Comparison of ENCODE assay signal across 11 cellular contexts in genomic region chr17:66375121-66375520, GRCh38.
A peak's percentile ranks its signal among the peaks of the same experiment; 100 is the strongest.
DNase-seq lines count a peak whose midpoint lies in the region; ATAC-seq and TF ChIP-seq lines count a peak whose summit lies in the region.
"Had no signal": no experiment of that assay in that cellular context is flagged by ENCODE, and none has a peak within 500 bp of the region (broad histone marks: within the 10 kb centered on the region; RNA-seq: fewer than 3 reads in every experiment).

No MANE protein-coding gene starts in this region.

- H3K4me2 ChIP-seq in OCI-LY3 (ENCODE audit: low read length): peak overlapping the region; percentile 53

- H3K27me3 ChIP-seq in OCI-LY3 (ENCODE audit: low read depth, low read length) (no peaks in the 10 kb centered on the region), adrenal gland (no peaks in the 10 kb centered on the region)
- H3K27me3 ChIP-seq: MG63, neutrophil, stomach had no signal

- TF ChIP-seq CTCF in OCI-LY3 (IDR thresholded peaks at IDR 0.05; ENCODE audit: low read depth, low read length): no peak
- no peak for TF ChIP-seq CTCF in brain (conservative IDR thresholded peaks at IDR 0.05)
- TF ChIP-seq CTCF in adrenal gland (IDR thresholded peaks at IDR 0.05): no peak

- H3K79me2 ChIP-seq in OCI-LY3 (ENCODE audit: low read length): no peaks in the 10 kb centered on the region

- no peaks in the 10 kb centered on the region for H3K9me3 Mint-ChIP-seq in activated naive CD4-positive, alpha-beta T cell treated with anti-CD3 and anti-CD28 coated beads, Interleukin-2, amount 10 ng/mL, durations not matched to agents 7 days and 5 days
- H3K9me3 Mint-ChIP-seq in brain: no peaks in the 10 kb centered on the region
- no peaks in the 10 kb centered on the region for H3K9me3 Mint-ChIP-seq in stimulated activated naive CD8-positive, alpha-beta T cell treated with anti-CD3 and anti-CD28 coated beads, Interleukin-15, amount 100 ng/mL, for 72 hours

- no peaks in the 10 kb centered on the region for H4K20me1 ChIP-seq in OCI-LY3 (ENCODE audit: insufficient read depth, low read length)

- peaks cover 56% of the 10 kb centered on the region for H3K4me1 Mint-ChIP-seq in activated naive CD4-positive, alpha-beta T cell treated with anti-CD3 and anti-CD28 coated beads, Interleukin-2, amount 10 ng/mL, durations not matched to agents 7 days and 5 days
- H3K4me1 Mint-ChIP-seq in brain: peaks cover 67% of the 10 kb centered on the region
- peaks cover 81% of the 10 kb centered on the region for H3K4me1 Mint-ChIP-seq in stimulated activated naive CD8-positive, alpha-beta T cell treated with anti-CD3 and anti-CD28 coated beads, Interleukin-15, amount 100 ng/mL, for 72 hours

- H3K27me3 Mint-ChIP-seq in activated naive CD4-positive, alpha-beta T cell treated with anti-CD3 and anti-CD28 coated beads, Interleukin-2, amount 10 ng/mL, durations not matched to agents 7 days and 5 days: no peaks in the 10 kb centered on the region
- peaks cover 2% of the 10 kb centered on the region for H3K27me3 Mint-ChIP-seq in brain
- H3K27me3 Mint-ChIP-seq in stimulated activated naive CD8-positive, alpha-beta T cell treated with anti-CD3 and anti-CD28 coated beads, Interleukin-15, amount 100 ng/mL, for 72 hours: no peaks in the 10 kb centered on the region

- peak overlapping the region; percentile 20 for H3K27ac Mint-ChIP-seq in activated naive CD4-positive, alpha-beta T cell treated with anti-CD3 and anti-CD28 coated beads, Interleukin-2, amount 10 ng/mL, durations not matched to agents 7 days and 5 days
- peak overlapping the region; percentile 41 to 90 (median 62) for H3K27ac Mint-ChIP-seq in brain
- H3K27ac Mint-ChIP-seq in stimulated activated naive CD8-positive, alpha-beta T cell treated with anti-CD3 and anti-CD28 coated beads, Interleukin-15, amount 100 ng/mL, for 72 hours: peak overlapping the region in 1 of 2 donors; percentile 58

- H3K4me3 Mint-ChIP-seq in activated naive CD4-positive, alpha-beta T cell treated with anti-CD3 and anti-CD28 coated beads, Interleukin-2, amount 10 ng/mL, durations not matched to agents 7 days and 5 days: no peak overlapping the region
- peak overlapping the region in 3 of 5 experiments; percentile 45 to 53 (median 49) for H3K4me3 Mint-ChIP-seq in brain
- peak overlapping the region; percentile 57 to 74 for H3K4me3 Mint-ChIP-seq in stimulated activated naive CD8-positive, alpha-beta T cell treated with anti-CD3 and anti-CD28 coated beads, Interleukin-15, amount 100 ng/mL, for 72 hours

- H3K36me3 ChIP-seq in OCI-LY3 (replicated peaks; ENCODE audit: low read depth, low read length) (no peaks in the 10 kb centered on the region), adrenal gland (replicated peaks in 1 of 2) (no peaks in the 10 kb centered on the region)
- H3K36me3 ChIP-seq: MG63, neutrophil, stomach had no signal

- WGBS in adrenal gland, 4 donors: 85 to 92% (median 90%) methylated on average over 8 of the region's 8 CpGs

- H3K4me1 ChIP-seq in OCI-LY3 (ENCODE audit: low read length) (peaks cover 7% of the 10 kb centered on the region), adrenal gland (replicated peaks in 1 of 2) (peaks cover 5 to 27% of the 10 kb centered on the region in 2 donors)

- no peak overlapping the region for H2AFZ ChIP-seq in OCI-LY3 (ENCODE audit: low read depth, low read length)

- no peak overlapping the region for H3K4me3 ChIP-seq in OCI-LY3 (ENCODE audit: low read length)
- no peak overlapping the region for H3K4me3 ChIP-seq in adrenal gland
- H3K4me3 ChIP-seq: MG63, stomach had no signal

- H3K9me3 ChIP-seq in OCI-LY3 (ENCODE audit: insufficient read depth, low read length) (no peaks in the 10 kb centered on the region), adrenal gland (replicated peaks in 1 of 3) (no peaks in the 10 kb centered on the region)
- H3K9me3 ChIP-seq: MG63, neutrophil, stomach had no signal

- intact Hi-C loops in adrenal gland (cut with DNase I): no loop called here

- TF ChIP-seq POLR2A in adrenal gland (IDR thresholded peaks at IDR 0.05): no peak

- no peak for DNase-seq in activated naive CD4-positive, alpha-beta T cell treated with anti-CD3 and anti-CD28 coated beads, Interleukin-2, amount 10 ng/mL, durations not matched to agents 7 days and 5 days
- DNase-seq in activated naive CD4-positive, alpha-beta T cell treated with anti-CD3 and anti-CD28 coated beads, Interleukin-2, amount 50 U/mL, for 16 hours: no peak
- DNase-seq in stimulated activated naive CD8-positive, alpha-beta T cell treated with anti-CD3 and anti-CD28 coated beads, Interleukin-15, amount 100 ng/mL, for 72 hours: no peak
- no peak for DNase-seq in adrenal gland
- DNase-seq in putamen (ENCODE audit: low spot score): no peak
- DNase-seq: MG63, stomach had no signal

- ATAC-seq in stimulated activated naive CD8-positive, alpha-beta T cell treated with anti-CD3 and anti-CD28 coated beads, Interleukin-15, amount 100 ng/mL, for 72 hours: no peak
- no peak for ATAC-seq in GM21723 (IDR thresholded peaks at IDR 0.05; ENCODE audit: unreplicated experiment)

- CTCF ChIA-PET in activated naive CD4-positive, alpha-beta T cell treated with anti-CD3 and anti-CD28 coated beads, Interleukin-2, amount 10 ng/mL, durations not matched to agents 7 days and 5 days (lab: Charles Lee): interaction anchor here (1.0 to 1.4 kb wide), 2 partner anchors 16 to 28 kb away, joined by 4 read pairs; no protein-coding TSS in a partner anchor

- no peak overlapping the region for H3K27ac ChIP-seq in OCI-LY3 (ENCODE audit: low read length)
- no peak overlapping the region for H3K27ac ChIP-seq in adrenal gland
- H3K27ac ChIP-seq: neutrophil had no signal

- no peak overlapping the region for H3K9ac ChIP-seq in OCI-LY3 (ENCODE audit: low read length)

- H3K36me3 Mint-ChIP-seq in activated naive CD4-positive, alpha-beta T cell treated with anti-CD3 and anti-CD28 coated beads, Interleukin-2, amount 10 ng/mL, durations not matched to agents 7 days and 5 days: peaks cover 19% of the 10 kb centered on the region
- no peaks in the 10 kb centered on the region for H3K36me3 Mint-ChIP-seq in brain
